In genomic region chr16:66751992-66752322, GRCh38 we compare ENCODE assay signal across 8 cellular contexts. TPM values are rescaled to one million over a fixed set of nuclear protein-coding genes. Genes with fewer than 3 reads are reported as not detected.
DNase-seq lines count a peak whose midpoint lies in the region; ATAC-seq and TF ChIP-seq lines count a peak whose summit lies in the region.

No MANE protein-coding gene starts in this region.

- H3K4me1 ChIP-seq in left lung, result peaks cover 20 to 46% of the 10 kb centered on the region in 2 donors
- H3K4me1 ChIP-seq in testis, result peaks cover 9% of the 10 kb centered on the region

- peak in 1 of 2 donors; percentile 7 for TF ChIP-seq CTCF in left lung (IDR thresholded peaks at IDR 0.05)
- no peak for TF ChIP-seq CTCF in testis (IDR thresholded peaks at IDR 0.05)

- no peak for TF ChIP-seq POLR2A in testis (IDR thresholded peaks at IDR 0.05)

- H3K27me3 Mint-ChIP-seq in activated CD4-positive, alpha-beta T cell treated with anti-CD3 and anti-CD28 coated beads, Interleukin-2, amount 10 ng/mL, durations not matched to agents 24 days and 14 days, result peaks cover 29% of the 10 kb centered on the region

- no peaks in the 10 kb centered on the region for H3K9me3 Mint-ChIP-seq in activated CD4-positive, alpha-beta T cell treated with anti-CD3 and anti-CD28 coated beads, Interleukin-2, amount 10 ng/mL, durations not matched to agents 24 days and 14 days
- H3K9me3 Mint-ChIP-seq in activated naive CD4-positive, alpha-beta T cell treated with anti-CD3 and anti-CD28 coated beads, Interleukin-2, amount 50 U/mL, for 72 hours, result no peaks in the 10 kb centered on the region

- peak overlapping the region; percentile 91 for H3K4me3 Mint-ChIP-seq in activated CD4-positive, alpha-beta T cell treated with anti-CD3 and anti-CD28 coated beads, Interleukin-2, amount 10 ng/mL, durations not matched to agents 24 days and 14 days

- H3K27me3 ChIP-seq in left lung, result no peaks in the 10 kb centered on the region
- H3K27me3 ChIP-seq in testis, result no peaks in the 10 kb centered on the region

- H3K36me3 Mint-ChIP-seq in activated CD4-positive, alpha-beta T cell treated with anti-CD3 and anti-CD28 coated beads, Interleukin-2, amount 10 ng/mL, durations not matched to agents 24 days and 14 days (ENCODE audit: low read depth), result peaks cover 19% of the 10 kb centered on the region
- H3K36me3 Mint-ChIP-seq in activated naive CD4-positive, alpha-beta T cell treated with anti-CD3 and anti-CD28 coated beads, Interleukin-2, amount 50 U/mL, for 72 hours, result peaks cover 0 to 19% of the 10 kb centered on the region in 2 donors

- peak overlapping the region; percentile 84 for H3K27ac Mint-ChIP-seq in activated CD4-positive, alpha-beta T cell treated with anti-CD3 and anti-CD28 coated beads, Interleukin-2, amount 10 ng/mL, durations not matched to agents 24 days and 14 days
- peak overlapping the region; percentile 39 to 76 for H3K27ac Mint-ChIP-seq in activated naive CD4-positive, alpha-beta T cell treated with anti-CD3 and anti-CD28 coated beads, Interleukin-2, amount 50 U/mL, for 72 hours

- H3K4me3 ChIP-seq in left lung (peak overlapping the region; percentile 92 to 98), testis (peak overlapping the region; percentile 41 to 100)

- ATAC-seq in activated naive CD4-positive, alpha-beta T cell treated with anti-CD3 and anti-CD28 coated beads, Interleukin-2, amount 50 U/mL, for 72 hours, result no peak
- ATAC-seq in left lung (peak; percentile 43), GM21526 (IDR thresholded peaks at IDR 0.05; ENCODE audit: low FRiP score, unreplicated experiment) (no peak), HG03280 (IDR thresholded peaks at IDR 0.05; ENCODE audit: unreplicated experiment) (no peak)

- H3K4me1 Mint-ChIP-seq in activated CD4-positive, alpha-beta T cell treated with anti-CD3 and anti-CD28 coated beads, Interleukin-2, amount 10 ng/mL, durations not matched to agents 24 days and 14 days, result peaks cover 42% of the 10 kb centered on the region

- H3K27ac ChIP-seq in left lung, result peak overlapping the region; percentile 80 to 88
- peak overlapping the region in 1 of 2 donors; percentile 94 for H3K27ac ChIP-seq in testis

- H3K9me3 ChIP-seq in left lung (no peaks in the 10 kb centered on the region), testis (no peaks in the 10 kb centered on the region)

- WGBS in testis, 2 donors, result 23 to 26% methylated on average over 3 of the region's 3 CpGs

- intact Hi-C loops in activated CD4-positive, alpha-beta T cell treated with anti-CD3 and anti-CD28 coated beads, Interleukin-2, amount 10 ng/mL, durations not matched to agents 24 days and 14 days (cut with micrococcal nuclease), result loop anchor here (2.0 to 10.0 kb wide), 3 partner anchors 55 to 145 kb away; partner anchors contain the start of gene CMTM4
- intact Hi-C loops in left lung (cut with DNase I), result no loop called here
- intact Hi-C loops in testis (cut with DNase I; ENCODE audit: low total_unique reads), result no loop called here

- DNase-seq in activated CD4-positive, alpha-beta T cell treated with anti-CD3 and anti-CD28 coated beads, Interleukin-2, amount 10 ng/mL, durations not matched to agents 24 days and 14 days, result no peak
- no peak for DNase-seq in activated CD4-positive, alpha-beta T cell treated with anti-CD3 and anti-CD28 coated beads for 48 hours
- DNase-seq in activated naive CD4-positive, alpha-beta T cell treated with anti-CD3 and anti-CD28 coated beads, Interleukin-2, amount 50 U/mL, for 72 hours (ENCODE audit: low spot score in 2 of 2), result no peak
- DNase-seq in left lung, result no peak
- DNase-seq in testis, result no peak
- DNase-seq in LoVo (ENCODE audit: low spot score), result no peak

- H3K36me3 ChIP-seq in left lung (peaks cover 0 to 24% of the 10 kb centered on the region in 2 donors), testis (ENCODE audit: low read depth, missing control alignments) (no peaks in the 10 kb centered on the region)

RNA-seq across cellular contexts. Expression of gene DYNC1LI2, which starts 0.5 kb away (rescaled TPM):
- total RNA-seq in activated CD4-positive, alpha-beta T cell treated with anti-CD3 and anti-CD28 coated beads, Interleukin-2, amount 10 ng/mL, durations not matched to agents 24 days and 14 days, result 51.4 and 56.5 TPM in 2 replicates
- 10 to 100 TPM; 51.6 to 61.4 TPM for total RNA-seq in activated naive CD4-positive, alpha-beta T cell treated with anti-CD3 and anti-CD28 coated beads, Interleukin-2, amount 50 U/mL, for 72 hours
- total RNA-seq in left lung, result 100 to 1,000 TPM; 118 to 141 TPM
- 100 to 1,000 TPM; 132 to 145 TPM for total RNA-seq in testis
- 89.0 TPM for polyA plus RNA-seq in testis (ENCODE audit: insufficient read depth, low read depth, low replicate concordance)

RNA-seq across cellular contexts. Expression of gene TERB1, which starts 49.4 kb away (rescaled TPM):
- 0.37 TPM in 1 of 2 replicates, not detected in the other for total RNA-seq in activated CD4-positive, alpha-beta T cell treated with anti-CD3 and anti-CD28 coated beads, Interleukin-2, amount 10 ng/mL, durations not matched to agents 24 days and 14 days
- not detected for total RNA-seq in activated naive CD4-positive, alpha-beta T cell treated with anti-CD3 and anti-CD28 coated beads, Interleukin-2, amount 50 U/mL, for 72 hours
- total RNA-seq in left lung (not detected), testis (10 to 100 TPM; 12.1 to 30.6 TPM)
- 13.3 TPM for polyA plus RNA-seq in testis (ENCODE audit: insufficient read depth, low read depth, low replicate concordance)

RNA-seq across cellular contexts. Expression of gene CMTM4, which starts 55.4 kb away (rescaled TPM):
- total RNA-seq in activated CD4-positive, alpha-beta T cell treated with anti-CD3 and anti-CD28 coated beads, Interleukin-2, amount 10 ng/mL, durations not matched to agents 24 days and 14 days, result 3.5 and 5.0 TPM in 2 replicates
- total RNA-seq in activated naive CD4-positive, alpha-beta T cell treated with anti-CD3 and anti-CD28 coated beads, Interleukin-2, amount 50 U/mL, for 72 hours, result 1 to 10 TPM; 2.4 to 3.3 TPM
- 10 to 100 TPM; 64.0 to 72.3 TPM for total RNA-seq in left lung
- total RNA-seq in testis, result 10 to 100 TPM; 50.9 to 59.2 TPM
- 22.2 TPM for polyA plus RNA-seq in testis (ENCODE audit: insufficient read depth, low read depth, low replicate concordance)
